ENCODE assay signal across 20 cellular contexts in the genomic region with DNA sequence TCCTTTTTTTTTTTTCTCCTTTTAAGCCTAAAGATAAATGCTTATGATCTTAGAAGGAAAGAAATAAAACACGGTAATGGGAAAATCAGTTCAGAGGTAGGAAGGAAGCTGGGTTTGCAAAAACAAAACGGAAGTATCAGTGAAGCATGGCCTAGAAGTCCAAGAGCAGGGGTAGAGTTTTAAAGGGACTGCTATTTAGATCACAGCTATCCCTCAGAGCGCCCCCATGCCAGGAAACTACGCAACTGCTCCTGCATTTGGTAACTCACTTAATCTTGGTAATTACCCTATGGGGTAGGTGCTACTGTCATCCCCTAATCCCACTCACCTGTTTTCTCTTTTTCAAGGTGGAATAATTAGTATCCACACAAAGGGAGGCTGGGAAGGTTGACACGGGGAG. TPM values are rescaled to one million over a fixed set of nuclear protein-coding genes. Genes with fewer than 3 reads are reported as not detected.
DNase-seq lines count a peak whose midpoint lies in the region; ATAC-seq, FAIRE-seq and TF ChIP-seq lines count a peak whose summit lies in the region.
"Had no signal": no experiment of that assay in that cellular context is flagged by ENCODE, and none has a peak within 500 bp of the region (broad histone marks: within the 10 kb centered on the region; RNA-seq: fewer than 3 reads in every experiment).

No MANE protein-coding gene starts in this region.

- H3K4me3 ChIP-seq in A549 (no peak overlapping the region), H7 (ENCODE audit: insufficient read depth, low read depth, low read length) (no peak overlapping the region)
- H3K4me3 ChIP-seq: BLaER1 treated with 17β-estradiol and CSF1 and Interleukin-3, amounts not matched to agents 10 nM and 100 nM; SJSA1 had no signal

- no peaks in the 10 kb centered on the region for H3K9me3 Mint-ChIP-seq in WTC11
- no peaks in the 10 kb centered on the region for H3K9me3 Mint-ChIP-seq in activated T-cell treated with anti-CD3 and anti-CD28 coated beads, Interleukin-2, amount 50 U/mL, for 72 hours
- H3K9me3 Mint-ChIP-seq: IgD-negative memory B cell had no signal

- no peaks in the 10 kb centered on the region for H3K9me3 ChIP-seq in A549
- H3K9me3 ChIP-seq: SJSA1 had no signal

- CTCF ChIA-PET in A549 (lab: Yijun Ruan, JAX) (interaction anchor here (1.2 to 1.6 kb wide), 3 partner anchors 10 to 176 kb away, joined by 3 to 4 read pairs (median 3); no protein-coding TSS in a partner anchor), WTC11 (lab: Charles Lee) (interaction anchor here (0.6 to 1.8 kb wide), 8 partner anchors 8 to 151 kb away, joined by 3 to 8 read pairs (median 4); a partner anchor contains a TSS)

- peaks cover 58% of the 10 kb centered on the region for H3K36me3 Mint-ChIP-seq in WTC11
- H3K36me3 Mint-ChIP-seq in activated T-cell treated with anti-CD3 and anti-CD28 coated beads, Interleukin-2, amount 50 U/mL, for 72 hours (ENCODE audit: insufficient read depth in 2 of 2), result no peaks in the 10 kb centered on the region

- TF ChIP-seq EP300 in A549 (IDR thresholded peaks at IDR 0.05), result no peak

- peaks cover 16% of the 10 kb centered on the region for H3K4me1 ChIP-seq in A549

- peaks cover 72% of the 10 kb centered on the region for H3K4me1 Mint-ChIP-seq in WTC11
- H3K4me1 Mint-ChIP-seq in activated T-cell treated with anti-CD3 and anti-CD28 coated beads, Interleukin-2, amount 50 U/mL, for 72 hours (ENCODE audit: low read depth), result no peaks in the 10 kb centered on the region

- TF ChIP-seq POLR2A in A549 (IDR thresholded peaks at IDR 0.05; ENCODE audit: low read length), result no peak

- H3K27ac Mint-ChIP-seq in WTC11, result peak overlapping the region; percentile 63
- no peak overlapping the region for H3K27ac Mint-ChIP-seq in activated T-cell treated with anti-CD3 and anti-CD28 coated beads, Interleukin-2, amount 50 U/mL, for 72 hours
- H3K27ac Mint-ChIP-seq: IgD-negative memory B cell had no signal

- H3K4me3 Mint-ChIP-seq in WTC11, result no peak overlapping the region
- no peak overlapping the region for H3K4me3 Mint-ChIP-seq in activated T-cell treated with anti-CD3 and anti-CD28 coated beads, Interleukin-2, amount 50 U/mL, for 72 hours
- H3K4me3 Mint-ChIP-seq: CD8-positive, alpha-beta memory T cell had no signal

- no peaks in the 10 kb centered on the region for H3K27me3 Mint-ChIP-seq in WTC11 (ENCODE audit: low read depth)
- no peaks in the 10 kb centered on the region for H3K27me3 Mint-ChIP-seq in activated T-cell treated with anti-CD3 and anti-CD28 coated beads, Interleukin-2, amount 50 U/mL, for 72 hours (ENCODE audit: low read depth)
- H3K27me3 Mint-ChIP-seq: CD8-positive, alpha-beta memory T cell; IgD-negative memory B cell had no signal

- H3K4me2 ChIP-seq in A549, result no peak overlapping the region
- H3K4me2 ChIP-seq: BLaER1 treated with 17β-estradiol and CSF1 and Interleukin-3, amounts not matched to agents 10 nM and 100 nM had no signal

- POLR2A ChIA-PET in A549 (lab: Yijun Ruan, JAX) (interaction anchor here (0.7 kb wide), 1 partner anchor 72 kb away, joined by 10 read pairs; no protein-coding TSS in a partner anchor), WTC11 (lab: Charles Lee) (interaction anchor here (0.7 kb wide), 2 partner anchors 10 to 476 kb away, joined by 3 to 7 read pairs; no protein-coding TSS in a partner anchor)

- ATAC-seq in A549 (peak; percentile 12 to 44; a peak in 2 of 6 replicates), WTC11 (peak; percentile 81), HG02759 (IDR thresholded peaks at IDR 0.05; ENCODE audit: unreplicated experiment) (no peak)
- no peak for ATAC-seq in activated T-cell treated with anti-CD3 and anti-CD28 coated beads, Interleukin-2, amount 50 U/mL, for 72 hours (replicated peaks in 1 of 2)

- H3K27ac ChIP-seq in A549, result no peak overlapping the region
- H3K27ac ChIP-seq: BLaER1 treated with 17β-estradiol and CSF1 and Interleukin-3, amounts not matched to agents 10 nM and 100 nM; SJSA1 had no signal

- 76% methylated on average over 5 of the region's 5 CpGs for WGBS in A549 (ENCODE audit: missing lambda C conversion rate)

- peaks cover 2% of the 10 kb centered on the region; the same call in 1 of the 2 replicates for H3K36me3 ChIP-seq in H7 (replicated peaks; ENCODE audit: control insufficient read depth, insufficient read depth, low read length)

- TF ChIP-seq RAD21 in A549 (conservative IDR thresholded peaks at IDR 0.05 in 1 of 2, IDR thresholded peaks at IDR 0.05 in 1 of 2), result no peak

- H3K27me3 ChIP-seq in H7 (ENCODE audit: control insufficient read depth, insufficient read depth, low read length), result no peaks in the 10 kb centered on the region
- H3K27me3 ChIP-seq: BLaER1 treated with 17β-estradiol and CSF1 and Interleukin-3, amounts not matched to agents 10 nM and 100 nM; SJSA1 had no signal

- TF ChIP-seq CTCF in A549 (IDR thresholded peaks at IDR 0.05) (no peak), WTC11 (IDR thresholded peaks at IDR 0.05) (peak; percentile 23; the same call in 1 of the 2 replicates)

- DNase-seq in A549 (ENCODE audit: low read depth in 1 of 2, low spot score in 1 of 2) (no peak), H7 (peak; percentile 56), WTC11 (ENCODE audit: low spot score) (peak; percentile 58), iPS-NIHi7 (ENCODE audit: extremely low spot score) (peak; percentile 53), NCI-H526 (lab: John Stamatoyannopoulos, UW) (no peak)
- no peak for DNase-seq in activated T-cell treated with anti-CD3 and anti-CD28 coated beads, Interleukin-2, amount 50 U/mL, for 72 hours
- DNase-seq: CD8-positive, alpha-beta memory T cell; DMS79 treated with DMSO at 0.1 percent for 48 hours; HCEC 1CT; NCI-H1105 treated with DMSO at 0.1 percent for 48 hours; NCI-H1694 treated with DMSO at 0.1 percent for 48 hours; NCI-H510A; NCI-H82; SW 1271 had no signal

- FAIRE-seq in A549 (lab: Jason Lieb, UNC), result no peak
- FAIRE-seq: A204.1, D721Med had no signal

TF ChIP-seq in A549, 52 proteins besides CTCF, POLR2A, EP300 and RAD21 (continues in another document):
- no peak for TF ChIP-seq HOXB13 (CRISPR knock-in tag; IDR thresholded peaks at IDR 0.05; ENCODE audit: low read depth)
- no peak for TF ChIP-seq ZNF302 (CRISPR knock-in tag; IDR thresholded peaks at IDR 0.05)
- no peak for TF ChIP-seq POLR2AphosphoS2 (conservative IDR thresholded peaks at IDR 0.05; ENCODE audit: low read length)
- TF ChIP-seq, protein P1, sequence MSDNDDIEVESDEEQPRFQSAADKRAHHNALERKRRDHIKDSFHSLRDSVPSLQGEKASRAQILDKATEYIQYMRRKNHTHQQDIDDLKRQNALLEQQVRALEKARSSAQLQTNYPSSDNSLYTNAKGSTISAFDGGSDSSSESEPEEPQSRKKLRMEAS (IDR thresholded peaks at IDR 0.05), result no peak
- TF ChIP-seq, protein P2, sequence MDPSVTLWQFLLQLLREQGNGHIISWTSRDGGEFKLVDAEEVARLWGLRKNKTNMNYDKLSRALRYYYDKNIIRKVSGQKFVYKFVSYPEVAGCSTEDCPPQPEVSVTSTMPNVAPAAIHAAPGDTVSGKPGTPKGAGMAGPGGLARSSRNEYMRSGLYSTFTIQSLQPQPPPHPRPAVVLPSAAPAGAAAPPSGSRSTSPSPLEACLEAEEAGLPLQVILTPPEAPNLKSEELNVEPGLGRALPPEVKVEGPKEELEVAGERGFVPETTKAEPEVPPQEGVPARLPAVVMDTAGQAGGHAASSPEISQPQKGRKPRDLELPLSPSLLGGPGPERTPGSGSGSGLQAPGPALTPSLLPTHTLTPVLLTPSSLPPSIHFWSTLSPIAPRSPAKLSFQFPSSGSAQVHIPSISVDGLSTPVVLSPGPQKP (IDR thresholded peaks at IDR 0.05; ENCODE audit: low read depth, low read length), result no peak
- TF ChIP-seq, protein P3, sequence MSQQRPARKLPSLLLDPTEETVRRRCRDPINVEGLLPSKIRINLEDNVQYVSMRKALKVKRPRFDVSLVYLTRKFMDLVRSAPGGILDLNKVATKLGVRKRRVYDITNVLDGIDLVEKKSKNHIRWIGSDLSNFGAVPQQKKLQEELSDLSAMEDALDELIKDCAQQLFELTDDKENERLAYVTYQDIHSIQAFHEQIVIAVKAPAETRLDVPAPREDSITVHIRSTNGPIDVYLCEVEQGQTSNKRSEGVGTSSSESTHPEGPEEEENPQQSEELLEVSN (IDR thresholded peaks at IDR 0.05; ENCODE audit: borderline replicate concordance, low read depth), result no peak

TF ChIP-seq in WTC11, 78 proteins besides CTCF, POLR2A, EP300 and RAD21 (continues in another document):
- TF ChIP-seq, protein P4, sequence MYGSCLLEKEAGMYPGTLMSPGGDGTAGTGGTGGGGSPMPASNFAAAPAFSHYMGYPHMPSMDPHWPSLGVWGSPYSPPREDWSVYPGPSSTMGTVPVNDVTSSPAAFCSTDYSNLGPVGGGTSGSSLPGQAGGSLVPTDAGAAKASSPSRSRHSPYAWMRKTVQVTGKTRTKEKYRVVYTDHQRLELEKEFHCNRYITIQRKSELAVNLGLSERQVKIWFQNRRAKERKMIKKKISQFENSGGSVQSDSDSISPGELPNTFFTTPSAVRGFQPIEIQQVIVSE (CRISPR knock-in tag; IDR thresholded peaks at IDR 0.05; ENCODE audit: borderline replicate concordance), result no peak
- TF ChIP-seq, protein P5, sequence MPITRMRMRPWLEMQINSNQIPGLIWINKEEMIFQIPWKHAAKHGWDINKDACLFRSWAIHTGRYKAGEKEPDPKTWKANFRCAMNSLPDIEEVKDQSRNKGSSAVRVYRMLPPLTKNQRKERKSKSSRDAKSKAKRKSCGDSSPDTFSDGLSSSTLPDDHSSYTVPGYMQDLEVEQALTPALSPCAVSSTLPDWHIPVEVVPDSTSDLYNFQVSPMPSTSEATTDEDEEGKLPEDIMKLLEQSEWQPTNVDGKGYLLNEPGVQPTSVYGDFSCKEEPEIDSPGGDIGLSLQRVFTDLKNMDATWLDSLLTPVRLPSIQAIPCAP (CRISPR knock-in tag; IDR thresholded peaks at IDR 0.05), result no peak

RNA-seq across cellular contexts. Expression of a gene that starts 16.0 kb away (rescaled TPM):
- polyA plus RNA-seq in A549 (2011; rRNA removed) (100 and 117 TPM in 2 replicates), A549 (2017; fragmentation: RNase III; extraction: RNeasy Plus Mini Kit Qiagen cat#74134 plus additional on column Dnase treatment) (45.8 to 53.4 TPM (median 51.7 TPM) in 3 replicates)
- polyA plus RNA-seq in A549 (2012; cell fraction: cytosol; rRNA removed), result 76.4 and 99.5 TPM in 2 replicates
- 116 and 118 TPM in 2 replicates for polyA plus RNA-seq in A549 (2012; cell fraction: nucleus; rRNA removed)
- polyA minus RNA-seq in A549 (2011; rRNA and poly(A)+ RNA removed), result 100 and 117 TPM in 2 replicates
- total RNA-seq in H7 (2014; rRNA removed; shearing (Covaris generic)), result 84.1 and 107 TPM in 2 replicates
- total RNA-seq in WTC11 (2021), result 93.2 to 97.7 TPM (median 93.9 TPM) in 3 replicates
- total RNA-seq in activated T-cell treated with anti-CD3 and anti-CD28 coated beads, Interleukin-2, amount 50 U/mL, for 72 hours, result under 1 TPM; 0.30 to 0.34 TPM

Comparison
In these comparisons a context has a peak if more than half of its experiments do, and no peak if none do; other contexts are left out.
1. ATAC-seq: peak in A549 (2 of 2) and WTC11 (single experiment); none in HG02759 (single experiment) and activated T-cell treated with anti-CD3 and anti-CD28 coated beads, Interleukin-2, amount 50 U/mL, for 72 hours (0 of 2).
2. DNase-seq: peak in H7 (single experiment), WTC11 (single experiment) and iPS-NIHi7 (single experiment); none in A549 (0 of 2), activated T-cell treated with anti-CD3 and anti-CD28 coated beads, Interleukin-2, amount 50 U/mL, for 72 hours (0 of 2) and NCI-H526 (0 of 2).
3. RNA of a gene that starts 16.0 kb away (total RNA-seq): 93.2 to 97.7 TPM in WTC11 and 84.1 to 107 TPM in H7; 0.30 to 0.34 TPM in activated T-cell treated with anti-CD3 and anti-CD28 coated beads, Interleukin-2, amount 50 U/mL, for 72 hours; every median in the first group is over 10 times any median in the second.